Comparison of ENCODE assay signal across 9 cellular contexts in the genomic region with DNA sequence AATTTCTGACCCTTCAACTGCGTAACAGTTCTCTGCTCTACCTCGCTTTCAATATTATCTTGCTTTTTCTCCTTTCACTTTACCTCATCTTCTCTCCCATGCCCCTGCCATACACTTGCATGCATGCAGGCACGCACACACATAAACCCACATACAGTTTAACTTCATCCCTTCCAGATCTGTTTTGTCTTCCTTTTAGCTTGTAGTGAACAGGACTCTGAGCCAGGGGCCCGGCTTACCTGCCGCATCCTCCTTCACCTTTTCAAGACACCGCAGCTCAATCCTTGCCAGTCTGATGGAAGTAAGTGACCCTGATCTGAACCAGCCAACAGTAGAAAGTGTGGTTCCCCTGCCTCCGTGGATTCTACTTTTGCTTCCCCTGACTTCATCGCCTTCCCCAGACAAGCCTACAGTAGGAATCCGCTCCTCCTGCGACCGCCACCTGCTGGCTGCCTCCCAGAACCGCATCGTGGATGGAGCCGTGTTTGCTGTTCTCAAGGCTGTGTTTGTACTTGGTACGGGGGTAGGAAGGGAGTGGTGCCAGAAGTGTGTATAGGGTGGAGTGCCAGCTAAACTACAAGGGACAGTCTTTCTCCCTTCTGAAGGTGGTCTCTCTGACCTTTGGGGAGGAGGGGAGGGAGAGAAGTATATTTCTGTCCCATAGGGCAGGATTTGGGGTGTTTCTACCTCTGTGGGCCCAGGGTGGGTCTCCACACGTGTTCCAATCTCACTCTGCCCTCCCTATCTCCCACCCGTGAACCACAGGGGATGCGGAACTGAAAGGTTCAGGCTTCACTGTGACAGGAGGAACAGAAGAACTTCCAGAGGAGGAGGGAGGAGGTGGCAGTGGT. TPM values are rescaled to one million over a fixed set of nuclear protein-coding genes. Genes with fewer than 3 reads are reported as not detected.
DNase-seq lines count a peak whose midpoint lies in the region; ATAC-seq and TF ChIP-seq lines count a peak whose summit lies in the region.
"Had no signal": no experiment of that assay in that cellular context is flagged by ENCODE, and none has a peak within 500 bp of the region (broad histone marks: within the 10 kb centered on the region; RNA-seq: fewer than 3 reads in every experiment).

No MANE protein-coding gene starts in this region.

- H3K27ac ChIP-seq in uterus, result no peak overlapping the region

- H3K4me3 ChIP-seq in uterus, result no peak overlapping the region
- H3K4me3 ChIP-seq: BLaER1 treated with 17β-estradiol and CSF1 and Interleukin-3, amounts not matched to agents 10 nM and 100 nM had no signal

- intact Hi-C loops in posterior cingulate gyrus (cut with DNase I), result no loop called here
- intact Hi-C loops in uterus (cut with DNase I; ENCODE audit: low total_unique reads), result no loop called here

- DNase-seq in NCI-H1092 treated with DMSO at 0.1 percent for 48 hours (lab: John Stamatoyannopoulos, UW) (peak; percentile 28), NCI-H1092 (lab: John Stamatoyannopoulos, UW) (no peak), SK-MEL-5 (ENCODE audit: low read depth, low spot score) (peak; percentile 72), germinal center (ENCODE audit: low spot score) (peak; percentile 65), posterior cingulate gyrus (peak; percentile 41 to 95 (median 74)), uterus (peak; percentile 56 to 64)
- peak; percentile 6 to 64 (median 55) for DNase-seq in activated naive CD4-positive, alpha-beta T cell (lab: John Stamatoyannopoulos, UW)

- H3K27me3 ChIP-seq in uterus, result no peaks in the 10 kb centered on the region

- no peak for TF ChIP-seq POLR2A in uterus (IDR thresholded peaks at IDR 0.05)

- peak; percentile 52 to 66 (median 64) for TF ChIP-seq CTCF in uterus (IDR thresholded peaks at IDR 0.05)

- in situ Hi-C loops in SK-MEL-5 (cut with HindIII; ENCODE audit: low pct_unique_long_range_greater_than_20kb, low sequenced_read_pairs), result no loop called here

- no peaks in the 10 kb centered on the region for H3K9me3 ChIP-seq in uterus
- H3K9me3 ChIP-seq: BLaER1 treated with 17β-estradiol and CSF1 and Interleukin-3, amounts not matched to agents 10 nM and 100 nM had no signal

- no peaks in the 10 kb centered on the region for H3K4me1 ChIP-seq in uterus

- H3K36me3 ChIP-seq in uterus, result no peaks in the 10 kb centered on the region

- ATAC-seq in HG03439 (IDR thresholded peaks at IDR 0.05; ENCODE audit: unreplicated experiment), result peak; percentile 58

RNA-seq across cellular contexts. Expression of gene MED12, which starts 10.7 kb away (rescaled TPM):
- total RNA-seq in SK-MEL-5 (2014; rRNA removed; shearing (Covaris generic)), result 13.5 and 14.1 TPM in 2 replicates
- 23.2 and 31.9 TPM in 2 replicates for polyA plus RNA-seq in SK-MEL-5 (2015; cell fraction: cytosol; rRNA removed)
- polyA plus RNA-seq in SK-MEL-5 (2015; cell fraction: nucleus; rRNA removed), result 70.4 and 150 TPM in 2 replicates
- 10 to 100 TPM; 11.2 to 91.5 (median 33.0) TPM for total RNA-seq in uterus

RNA-seq across cellular contexts. Expression of gene NLGN3, which starts 15.5 kb away (rescaled TPM):
- 0.05 and 0.24 TPM in 2 replicates for total RNA-seq in SK-MEL-5 (2014; rRNA removed; shearing (Covaris generic))
- 0.33 and 0.61 TPM in 2 replicates for polyA plus RNA-seq in SK-MEL-5 (2015; cell fraction: cytosol; rRNA removed)
- 1.5 and 1.6 TPM in 2 replicates for polyA plus RNA-seq in SK-MEL-5 (2015; cell fraction: nucleus; rRNA removed)
- total RNA-seq in uterus, result 10 to 100 TPM in 1 of 4 donors, 1 to 10 TPM in 2, not detected in 1; 1.7 to 14.4 (median 5.1) TPM

RNA-seq across cellular contexts. Expression of gene IL2RG, which starts 17.8 kb away (rescaled TPM):
- total RNA-seq in SK-MEL-5 (2014; rRNA removed; shearing (Covaris generic)), result not detected in 2 replicates
- not detected in 2 replicates for polyA plus RNA-seq in SK-MEL-5 (2015; cell fraction: cytosol; rRNA removed)
- 0.44 TPM in 1 of 2 replicates, not detected in the other for polyA plus RNA-seq in SK-MEL-5 (2015; cell fraction: nucleus; rRNA removed)
- total RNA-seq in uterus, result 10 to 100 TPM in 1 of 4 donors, 1 to 10 TPM in 2, not detected in 1; 3.0 to 42.9 (median 3.3) TPM

RNA-seq across cellular contexts. Expression of gene CXorf65, which starts 22.6 kb away (rescaled TPM):
- total RNA-seq in SK-MEL-5 (2014; rRNA removed; shearing (Covaris generic)), result not detected in 2 replicates
- polyA plus RNA-seq in SK-MEL-5 (2015; cell fraction: cytosol; rRNA removed), result 0.35 TPM in 1 of 2 replicates, not detected in the other
- not detected in 2 replicates for polyA plus RNA-seq in SK-MEL-5 (2015; cell fraction: nucleus; rRNA removed)
- 1 to 10 TPM in 1 of 4 donors, not detected in 3; 1.1 TPM for total RNA-seq in uterus

RNA-seq across cellular contexts. Expression of gene FOXO4, which starts 33.5 kb away (rescaled TPM):
- 6.7 TPM in 2 replicates for total RNA-seq in SK-MEL-5 (2014; rRNA removed; shearing (Covaris generic))
- polyA plus RNA-seq in SK-MEL-5 (2015; cell fraction: cytosol; rRNA removed), result 10.0 and 11.4 TPM in 2 replicates
- 8.9 and 9.1 TPM in 2 replicates for polyA plus RNA-seq in SK-MEL-5 (2015; cell fraction: nucleus; rRNA removed)
- 10 to 100 TPM in 2 of 4 donors, 1 to 10 TPM in 2; 7.9 to 40.6 (median 10.1) TPM for total RNA-seq in uterus
